18 cellular contexts compared by ENCODE assay signal in the genomic region with DNA sequence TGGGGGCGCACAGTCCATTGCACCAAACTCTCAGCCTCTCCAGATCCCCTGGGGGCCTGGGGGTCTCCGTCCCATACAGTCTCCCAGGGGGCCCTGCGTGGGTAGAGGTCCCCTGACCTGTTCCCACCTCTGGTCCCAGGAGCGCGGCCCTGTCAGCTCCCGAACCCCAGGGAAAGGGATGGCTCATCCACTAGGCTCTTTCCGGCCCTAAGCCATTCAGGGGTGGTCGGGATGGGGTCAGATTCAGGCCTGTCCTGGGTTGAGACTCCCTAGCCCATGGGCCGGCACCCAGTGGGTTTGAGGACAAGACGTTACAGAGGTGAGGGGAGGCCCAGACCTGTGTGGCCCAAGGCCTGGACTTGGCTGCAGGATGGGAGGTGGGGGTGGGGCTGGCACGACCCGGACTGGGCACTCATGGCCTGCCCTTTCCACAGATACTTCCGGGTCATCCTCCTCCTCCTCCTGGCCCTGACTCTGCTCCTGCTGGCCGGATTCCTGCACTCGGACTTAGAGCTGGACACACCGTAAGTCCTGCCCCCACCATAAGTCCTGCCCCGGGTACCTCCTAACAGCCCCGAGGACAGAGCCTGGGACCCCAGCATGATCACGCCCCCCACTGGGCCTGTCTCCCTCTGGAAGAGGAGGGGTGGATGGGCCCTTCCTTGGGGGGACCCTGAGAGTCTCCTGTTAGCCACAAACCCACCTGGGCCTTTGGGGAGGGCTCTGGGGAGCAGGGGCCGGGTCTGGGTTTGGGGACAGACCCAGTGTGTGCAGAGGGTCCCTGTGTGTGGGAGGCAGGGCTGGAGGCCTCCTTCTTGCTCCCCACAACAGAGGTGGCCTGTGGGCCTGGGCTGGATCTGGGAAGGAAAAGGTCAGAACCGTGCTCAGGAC. TPM values are rescaled to one million over a fixed set of nuclear protein-coding genes. Genes with fewer than 3 reads are reported as not detected.
DNase-seq lines count a peak whose midpoint lies in the region; ATAC-seq and TF ChIP-seq lines count a peak whose summit lies in the region.
"Had no signal": no experiment of that assay in that cellular context is flagged by ENCODE, and none has a peak within 500 bp of the region (broad histone marks: within the 10 kb centered on the region; RNA-seq: fewer than 3 reads in every experiment).

No MANE protein-coding gene starts in this region.

- no peaks in the 10 kb centered on the region for H3K9me3 ChIP-seq in heart right ventricle
- no peaks in the 10 kb centered on the region for H3K9me3 ChIP-seq in WERI-Rb-1 (ENCODE audit: severe bottlenecking)
- no peaks in the 10 kb centered on the region for H3K9me3 ChIP-seq in lower lobe of right lung
- H3K9me3 ChIP-seq: stomach, uterus had no signal

- DNase-seq in Right ventricle myocardium superior (peak; percentile 22), heart right ventricle (no peak), WERI-Rb-1 (peak; percentile 5), lower lobe of right lung (peak; percentile 35), SHP77 treated with DMSO at 0.1 percent for 48 hours (lab: John Stamatoyannopoulos, UW) (no peak), AML-193 (lab: John Stamatoyannopoulos, UW) (no peak)
- DNase-seq: activated CD4-positive, alpha-beta T cell treated with anti-CD3 and anti-CD28 coated beads for 4 hours; activated naive CD8-positive, alpha-beta T cell treated with anti-CD3 and anti-CD28 coated beads, Interleukin-2, amount 50 U/mL, for 24 hours; effector memory CD8-positive, alpha-beta T cell; hypothalamus; NCI-H526; OCI-M1 had no signal

- H3K27me3 ChIP-seq in heart right ventricle (peaks cover 0 to 13% (median 12%) of the 10 kb centered on the region in 7 donors), WERI-Rb-1 (ENCODE audit: insufficient read depth, low read depth, severe bottlenecking) (no peaks in the 10 kb centered on the region), lower lobe of right lung (ENCODE audit: low read depth) (peaks cover 18% of the 10 kb centered on the region)

- ATAC-seq in Right ventricle myocardium superior (ENCODE audit: poor library complexity), result no peak
- ATAC-seq in heart right ventricle, result no peak
- ATAC-seq in lower lobe of right lung, result no peak
- ATAC-seq in HG03439 (IDR thresholded peaks at IDR 0.05; ENCODE audit: unreplicated experiment), result no peak
- no peak for ATAC-seq in GM21447 (IDR thresholded peaks at IDR 0.05; ENCODE audit: unreplicated experiment)
- ATAC-seq: activated naive CD8-positive, alpha-beta T cell treated with anti-CD3 and anti-CD28 coated beads, Interleukin-2, amount 50 U/mL, for 24 hours; effector memory CD8-positive, alpha-beta T cell had no signal

- H3K4me1 ChIP-seq in heart right ventricle, result peaks cover under 1 to 11% (median 9%) of the 10 kb centered on the region in 9 donors
- peaks cover under 1% of the 10 kb centered on the region for H3K4me1 ChIP-seq in lower lobe of right lung

- H3K36me3 ChIP-seq in heart right ventricle, result no peaks in the 10 kb centered on the region
- no peaks in the 10 kb centered on the region for H3K36me3 ChIP-seq in WERI-Rb-1
- H3K36me3 ChIP-seq in lower lobe of right lung, result no peaks in the 10 kb centered on the region
- H3K36me3 ChIP-seq: cardiac muscle cell, stomach, uterus had no signal

- no peak overlapping the region for H3K27ac ChIP-seq in heart right ventricle
- no peak overlapping the region for H3K27ac ChIP-seq in WERI-Rb-1
- no peak overlapping the region for H3K27ac ChIP-seq in lower lobe of right lung
- H3K27ac ChIP-seq: cardiac muscle cell, stomach, uterus had no signal

- WGBS in heart right ventricle, 2 donors, result 89 to 90% methylated on average over 21 of the region's 21 CpGs

- H3K4me3 ChIP-seq in heart right ventricle (no peak overlapping the region), WERI-Rb-1 (ENCODE audit: low read depth, low read length) (no peak overlapping the region), lower lobe of right lung (no peak overlapping the region)
- H3K4me3 ChIP-seq: cardiac muscle cell, stomach, uterus had no signal

- TF ChIP-seq CTCF in heart right ventricle (IDR thresholded peaks at IDR 0.05), result no peak
- no peak for TF ChIP-seq CTCF in WERI-Rb-1 (IDR thresholded peaks at IDR 0.05; ENCODE audit: low read depth, low read length)
- no peak for TF ChIP-seq CTCF in lower lobe of right lung (IDR thresholded peaks at IDR 0.05)

- intact Hi-C loops in Right ventricle myocardium superior (cut with DNase I) (no loop called here), heart right ventricle (cut with DNase I) (no loop called here), lower lobe of right lung (cut with DNase I) (no loop called here)

RNA-seq across cellular contexts. Expression of a gene that starts 10.1 kb away (rescaled TPM):
- total RNA-seq in Right ventricle myocardium superior (not detected), heart right ventricle (1 to 10 TPM in 1 of 10 donors, under 1 TPM in 7, not detected in 2; 0.07 to 1.2 (median 0.46) TPM), lower lobe of right lung (not detected)
- polyA plus RNA-seq in heart right ventricle, result 1 to 10 TPM in 1 of 2 donors, under 1 TPM in 1; 0.22 to 1.0 TPM
- polyA plus RNA-seq: IgD-negative memory B cell had no signal

RNA-seq across cellular contexts. Expression of a gene that starts 22.3 kb away (rescaled TPM):
- total RNA-seq in Right ventricle myocardium superior (not detected), heart right ventricle (under 1 TPM in 3 of 10 donors, not detected in 7; 0.19 to 0.28 (median 0.23) TPM), lower lobe of right lung (not detected)
- polyA plus RNA-seq in heart right ventricle, result not detected
- polyA plus RNA-seq: cardiac muscle cell, IgD-negative memory B cell, stomach had no signal

RNA-seq across cellular contexts. Expression of a gene that starts 59.8 kb away (rescaled TPM):
- 2.0 TPM for total RNA-seq in Right ventricle myocardium superior
- 10 to 100 TPM in 1 of 10 donors, 1 to 10 TPM in 9; 1.3 to 14.2 (median 2.8) TPM for total RNA-seq in heart right ventricle
- polyA plus RNA-seq in heart right ventricle, result 1 to 10 TPM; 6.4 to 7.1 TPM
- 1.4 TPM for total RNA-seq in lower lobe of right lung
- total RNA-seq: cardiac muscle cell had no signal
- polyA plus RNA-seq: cardiac muscle cell had no signal

Comparison
In these comparisons a context has a peak if more than half of its experiments do, and no peak if none do; other contexts are left out.
1. DNase-seq: peak in Right ventricle myocardium superior (single experiment), WERI-Rb-1 (single experiment) and lower lobe of right lung (single experiment); none in heart right ventricle (0 of 2), SHP77 treated with DMSO at 0.1 percent for 48 hours (single experiment) and AML-193 (0 of 2).